Comparison of ENCODE assay signal across 20 cellular contexts in the genomic region with DNA sequence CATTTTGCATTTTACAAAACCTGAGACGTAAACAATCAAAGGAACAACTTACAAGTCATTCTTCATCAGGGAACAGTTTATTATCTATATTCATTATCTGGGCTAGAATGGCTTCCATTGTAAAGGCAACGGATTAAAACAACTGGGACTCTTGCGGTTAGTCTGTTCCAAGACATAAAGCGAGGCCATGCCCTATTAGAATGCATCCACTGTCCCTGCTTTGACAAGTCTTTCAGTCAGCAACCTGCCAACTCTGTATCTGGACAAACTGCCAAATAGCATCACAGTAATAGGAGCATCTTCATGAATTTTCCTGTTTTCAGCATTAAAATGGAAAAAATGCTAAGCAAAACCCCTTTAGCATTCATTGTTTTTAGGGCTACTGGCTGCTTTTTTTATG.
DNase-seq lines count a peak whose midpoint lies in the region; ATAC-seq and TF ChIP-seq lines count a peak whose summit lies in the region.
"Had no signal": no experiment of that assay in that cellular context is flagged by ENCODE, and none has a peak within 500 bp of the region (broad histone marks: within the 10 kb centered on the region; RNA-seq: fewer than 3 reads in every experiment).

No MANE protein-coding gene starts in this region.

- H3K27ac Mint-ChIP-seq in endodermal cell = no peak overlapping the region
- no peak overlapping the region for H3K27ac Mint-ChIP-seq in HFFc6
- no peak overlapping the region for H3K27ac Mint-ChIP-seq in T-helper 2 cell treated with Interferon-gamma antibody and Interleukin-4, amounts not matched to agents 5 μg/mL and 100 μg/mL, for 36 hours
- H3K27ac Mint-ChIP-seq: CD8-positive, alpha-beta T cell had no signal

- H3K4me1 Mint-ChIP-seq in endodermal cell (no peaks in the 10 kb centered on the region), HFFc6 (ENCODE audit: low read depth) (no peaks in the 10 kb centered on the region)
- H3K4me1 Mint-ChIP-seq in T-helper 2 cell treated with Interferon-gamma antibody and Interleukin-4, amounts not matched to agents 5 μg/mL and 100 μg/mL, for 36 hours (ENCODE audit: low read depth) = no peaks in the 10 kb centered on the region

- no peak overlapping the region for H3K9ac ChIP-seq in endodermal cell (ENCODE audit: extremely low read depth, low read length, poor library complexity, severe bottlenecking)
- H3K9ac ChIP-seq: BLaER1 treated with 17β-estradiol and CSF1 and Interleukin-3, amounts not matched to agents 10 nM and 100 nM had no signal

- H3K4me3 Mint-ChIP-seq in endodermal cell (no peak overlapping the region), HFFc6 (no peak overlapping the region)
- H3K4me3 Mint-ChIP-seq in T-helper 2 cell treated with Interferon-gamma antibody and Interleukin-4, amounts not matched to agents 5 μg/mL and 100 μg/mL, for 36 hours = no peak overlapping the region
- H3K4me3 Mint-ChIP-seq: CD8-positive, alpha-beta T cell had no signal

- 78 to 87% methylated on average over 4 of the region's 4 CpGs for WGBS in endodermal cell (ENCODE audit: insufficient coverage in 1 of 2, insufficient read length in 1 of 2), 2 experiments

- no peaks in the 10 kb centered on the region for H3K27me3 Mint-ChIP-seq in endodermal cell (ENCODE audit: insufficient read depth)
- no peaks in the 10 kb centered on the region for H3K27me3 Mint-ChIP-seq in HFFc6 (ENCODE audit: insufficient read depth)
- H3K27me3 Mint-ChIP-seq in T-helper 2 cell treated with Interferon-gamma antibody and Interleukin-4, amounts not matched to agents 5 μg/mL and 100 μg/mL, for 36 hours (ENCODE audit: low read depth) = no peaks in the 10 kb centered on the region

- no peak for ATAC-seq in GM18517 (IDR thresholded peaks at IDR 0.05; ENCODE audit: unreplicated experiment)
- ATAC-seq: CD8-positive, alpha-beta T cell; GM12878; K562 had no signal

- H3K27me3 ChIP-seq in endodermal cell (ENCODE audit: control insufficient read depth, insufficient read depth, low read length, poor library complexity, severe bottlenecking) = no peaks in the 10 kb centered on the region
- H3K27me3 ChIP-seq: BLaER1 treated with 17β-estradiol and CSF1 and Interleukin-3, amounts not matched to agents 10 nM and 100 nM; Peyer's patch had no signal

- H3K4me1 ChIP-seq in endodermal cell (ENCODE audit: control insufficient read depth, insufficient read depth, low read length) = no peaks in the 10 kb centered on the region
- H3K4me1 ChIP-seq: BLaER1 treated with 17β-estradiol and CSF1 and Interleukin-3, amounts not matched to agents 10 nM and 100 nM; Peyer's patch had no signal

- DNase-seq in NCI-H69 (lab: John Stamatoyannopoulos, UW) (peak; percentile 76), endodermal cell (no peak), middle frontal gyrus (ENCODE audit: extremely low spot score, low spot score) (peak; percentile 36), superior temporal gyrus (ENCODE audit: extremely low spot score) (peak; percentile 85), HFFc6 (no peak)
- DNase-seq in T-helper 2 cell treated with Interferon-gamma antibody and Interleukin-4, amounts not matched to agents 5 μg/mL and 100 μg/mL, for 36 hours (ENCODE audit: low spot score) = no peak
- DNase-seq: Calu3; CD8-positive, alpha-beta T cell; DMS53; EL; GOT3; NCI-H2029; NCI-H2171; NCI-H446; NCI-H526 treated with DMSO at 0.1 percent for 48 hours; Peyer's patch had no signal

- H3K4me3 ChIP-seq in endodermal cell (ENCODE audit: low read length) = no peak overlapping the region
- H3K4me3 ChIP-seq: BLaER1 treated with 17β-estradiol and CSF1 and Interleukin-3, amounts not matched to agents 10 nM and 100 nM; GM12878; K562; Peyer's patch had no signal

- no peaks in the 10 kb centered on the region for H3K9me3 Mint-ChIP-seq in endodermal cell
- H3K9me3 Mint-ChIP-seq in HFFc6 = peaks cover 11% of the 10 kb centered on the region
- no peaks in the 10 kb centered on the region for H3K9me3 Mint-ChIP-seq in T-helper 2 cell treated with Interferon-gamma antibody and Interleukin-4, amounts not matched to agents 5 μg/mL and 100 μg/mL, for 36 hours
- H3K9me3 Mint-ChIP-seq: CD8-positive, alpha-beta T cell had no signal

- H3K36me3 Mint-ChIP-seq in endodermal cell (ENCODE audit: low read depth) (peaks cover 10% of the 10 kb centered on the region), HFFc6 (ENCODE audit: low read depth) (no peaks in the 10 kb centered on the region)
- no peaks in the 10 kb centered on the region for H3K36me3 Mint-ChIP-seq in T-helper 2 cell treated with Interferon-gamma antibody and Interleukin-4, amounts not matched to agents 5 μg/mL and 100 μg/mL, for 36 hours (ENCODE audit: low read depth)
- H3K36me3 Mint-ChIP-seq: CD8-positive, alpha-beta T cell had no signal

- H3K9me3 ChIP-seq in endodermal cell (ENCODE audit: control insufficient read depth, low read length) = no peaks in the 10 kb centered on the region
- H3K9me3 ChIP-seq: BLaER1 treated with 17β-estradiol and CSF1 and Interleukin-3, amounts not matched to agents 10 nM and 100 nM; Peyer's patch had no signal

- peaks cover 4% of the 10 kb centered on the region for H3K36me3 ChIP-seq in endodermal cell (ENCODE audit: control insufficient read depth, insufficient read depth, low read length)
- H3K36me3 ChIP-seq: BLaER1 treated with 17β-estradiol and CSF1 and Interleukin-3, amounts not matched to agents 10 nM and 100 nM; Peyer's patch had no signal

- TF ChIP-seq CTCF in endodermal cell (conservative IDR thresholded peaks at IDR 0.05) (no peak), HFFc6 (IDR thresholded peaks at IDR 0.05) (no peak)

- H3K27ac ChIP-seq in endodermal cell (ENCODE audit: low read depth, low read length) = peak overlapping the region; percentile 85
- H3K27ac ChIP-seq: BLaER1 treated with 17β-estradiol and CSF1 and Interleukin-3, amounts not matched to agents 10 nM and 100 nM; Peyer's patch had no signal

Comparison
In these comparisons a context has a peak if more than half of its experiments do, and no peak if none do; other contexts are left out.
1. DNase-seq: peak in NCI-H69 (single experiment), middle frontal gyrus (single experiment) and superior temporal gyrus (single experiment); none in endodermal cell (single experiment), HFFc6 (single experiment) and T-helper 2 cell treated with Interferon-gamma antibody and Interleukin-4, amounts not matched to agents 5 μg/mL and 100 μg/mL, for 36 hours (single experiment).